In the genomic region with DNA sequence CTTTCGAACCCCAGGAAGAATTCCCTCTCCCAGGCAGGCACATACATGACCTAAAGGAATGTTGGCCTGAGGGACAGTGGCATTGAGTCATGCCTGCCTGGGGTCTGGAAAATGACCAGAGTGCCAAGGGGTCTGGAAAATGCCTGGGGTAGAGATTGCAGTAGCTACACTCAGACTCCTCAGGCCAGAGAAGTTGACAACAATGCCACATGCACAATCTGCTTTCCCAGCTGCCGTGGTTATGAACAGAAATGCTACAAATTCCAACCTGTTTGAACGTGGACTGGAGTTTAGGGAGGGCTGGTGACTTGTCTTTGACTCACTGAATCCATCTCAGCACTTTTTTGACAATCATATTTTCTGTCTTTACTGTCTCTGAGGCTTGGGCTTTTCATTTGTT, we compare ENCODE assay signal across 1 cellular context.
TF ChIP-seq lines count a peak whose summit lies in the region.

No MANE protein-coding gene starts in this region.

TF ChIP-seq in HepG2, 621 proteins besides CTCF, POLR2A, EP300 and RAD21:
- TF ChIP-seq ZNF792 (CRISPR knock-in tag; IDR thresholded peaks at IDR 0.05), result no peak
